Comparison of ENCODE assay signal across 19 cellular contexts in genomic region chr17:72600934-72601333, GRCh38.
DNase-seq lines count a peak whose midpoint lies in the region; ATAC-seq, FAIRE-seq and TF ChIP-seq lines count a peak whose summit lies in the region.
"Had no signal": no experiment of that assay in that cellular context is flagged by ENCODE, and none has a peak within 500 bp of the region (broad histone marks: within the 10 kb centered on the region; RNA-seq: fewer than 3 reads in every experiment).

No MANE protein-coding gene starts in this region.

- H3K9me3 ChIP-seq in A549, result no peaks in the 10 kb centered on the region
- H3K9me3 ChIP-seq in adipocyte (ENCODE audit: control insufficient read depth, low read length), result no peaks in the 10 kb centered on the region
- H3K9me3 ChIP-seq: left ventricle myocardium inferior, tibial nerve had no signal

- in situ Hi-C loops in KBM-7 (cut with MboI; ENCODE audit: low pct_unique_long_range_greater_than_20kb, low sequenced_read_pairs), result no loop called here

- TF ChIP-seq EP300 in A549 (IDR thresholded peaks at IDR 0.05), result no peak

- peaks cover 8% of the 10 kb centered on the region for H3K27me3 ChIP-seq in adipocyte (replicated peaks; ENCODE audit: control insufficient read depth, insufficient read depth, low read length)
- H3K27me3 ChIP-seq: tibial nerve had no signal

- H3K4me3 ChIP-seq in A549, result no peak overlapping the region
- no peak overlapping the region for H3K4me3 ChIP-seq in adipocyte (ENCODE audit: low read length)
- H3K4me3 ChIP-seq: left ventricle myocardium inferior, tibial nerve had no signal

- H3K4me1 ChIP-seq in A549, result peaks cover 65% of the 10 kb centered on the region
- H3K4me1 ChIP-seq in adipocyte (ENCODE audit: control insufficient read depth, insufficient read depth, low read length), result peaks cover 18% of the 10 kb centered on the region

- DNase-seq in A549 (ENCODE audit: low read depth in 1 of 2, low spot score in 1 of 2) (peak in 1 of 2 experiments; percentile 61), HS-27A (ENCODE audit: low read depth) (peak; percentile 64), adipocyte (ENCODE audit: low read depth) (peak; percentile 5), kidney glomerular epithelial cell (lab: John Stamatoyannopoulos, UW) (peak; percentile 57), KBM-7 (no peak)
- DNase-seq in activated CD8-positive, alpha-beta memory T cell treated with anti-CD3 and anti-CD28 coated beads, Interleukin-2, amount 50 U/mL, for 48 hours, result no peak
- DNase-seq: 8988T; activated CD4-positive, alpha-beta T cell treated with anti-CD3 and anti-CD28 coated beads, Interleukin-2, amount 50 U/mL, for 4 hours; activated naive CD8-positive, alpha-beta T cell treated with anti-CD3 and anti-CD28 coated beads for 36 hours; activated T-cell treated with anti-CD3 and anti-CD28 coated beads, Interleukin-2, amount 50 U/mL, for 4 hours; left ventricle myocardium inferior; posterior cingulate gyrus; SW 1271 had no signal

- no peak for TF ChIP-seq POLR2A in A549 (IDR thresholded peaks at IDR 0.05; ENCODE audit: low read length)

- TF ChIP-seq CTCF in A549 (IDR thresholded peaks at IDR 0.05), result no peak

- no peaks in the 10 kb centered on the region for H3K36me3 ChIP-seq in adipocyte (ENCODE audit: control insufficient read depth, insufficient read depth, low read length, severe bottlenecking)
- H3K36me3 ChIP-seq: left ventricle myocardium inferior, tibial nerve had no signal

- CTCF ChIA-PET in A549 (lab: Yijun Ruan, JAX), result interaction anchor here (0.9 to 9.4 kb wide), 5 partner anchors 12 to 125 kb away, joined by 3 to 112 read pairs (median 46); no protein-coding TSS in a partner anchor

- H3K4me2 ChIP-seq in A549, result peak overlapping the region; percentile 74

- peak; percentile 49 for FAIRE-seq in A549 (lab: Jason Lieb, UNC)
- FAIRE-seq: G401.6, HepG2 had no signal

- WGBS in A549 (ENCODE audit: missing lambda C conversion rate), result 25% methylated on average over 4 of the region's 4 CpGs

- H3K9ac ChIP-seq in adipocyte (ENCODE audit: low read length), result no peak overlapping the region

- ATAC-seq in A549 (peak in 1 of 2 experiments; percentile 34; a peak in 3 of 6 replicates), GM21360 (IDR thresholded peaks at IDR 0.05; ENCODE audit: unreplicated experiment) (no peak), GM19467 (IDR thresholded peaks at IDR 0.05; ENCODE audit: unreplicated experiment) (no peak)
- ATAC-seq: activated T-cell treated with anti-CD3 and anti-CD28 coated beads, Interleukin-2, amount 50 U/mL, for 4 hours; HepG2; stimulated activated memory B cell treated with anti-CD40 and anti-IgM and Interleukin-4, amounts not matched to agents 10 μg/mL and 1 μg/mL and 100 μg/mL, for 72 hours had no signal

- no peak for TF ChIP-seq RAD21 in A549 (conservative IDR thresholded peaks at IDR 0.05 in 1 of 2, IDR thresholded peaks at IDR 0.05 in 1 of 2)

- H3K27ac ChIP-seq in A549, result peak overlapping the region; percentile 90 to 95
- H3K27ac ChIP-seq: left ventricle myocardium inferior, tibial nerve had no signal

- POLR2A ChIA-PET in A549 (lab: Yijun Ruan, JAX), result interaction anchor here (0.6 to 5.6 kb wide), 2 partner anchors 9 to 54 kb away, joined by 7 to 177 read pairs; no protein-coding TSS in a partner anchor

TF ChIP-seq in A549, 52 proteins besides CTCF, POLR2A, EP300 and RAD21:
- TF ChIP-seq, protein P1, sequence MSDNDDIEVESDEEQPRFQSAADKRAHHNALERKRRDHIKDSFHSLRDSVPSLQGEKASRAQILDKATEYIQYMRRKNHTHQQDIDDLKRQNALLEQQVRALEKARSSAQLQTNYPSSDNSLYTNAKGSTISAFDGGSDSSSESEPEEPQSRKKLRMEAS (IDR thresholded peaks at IDR 0.05), result peak; percentile 45
- TF ChIP-seq SREBF2 (IDR thresholded peaks at IDR 0.05) (no peak), SMC3 (IDR thresholded peaks at IDR 0.05) (no peak), RCOR1 (IDR thresholded peaks at IDR 0.05; ENCODE audit: low read depth, low read length) (no peak), JUNB (IDR thresholded peaks at IDR 0.05) (peak; percentile 39), CBX8 (IDR thresholded peaks at IDR 0.05) (no peak), FOXS1 (CRISPR knock-in tag; IDR thresholded peaks at IDR 0.05) (no peak), HOXB13 (CRISPR knock-in tag; IDR thresholded peaks at IDR 0.05; ENCODE audit: low read depth) (0 out of 2 replicates have a peak, but pooled peaks have one; percentile 28), POLR2AphosphoS2 (conservative IDR thresholded peaks at IDR 0.05; ENCODE audit: low read length) (no peak), FOSL2 (IDR thresholded peaks at IDR 0.05) (0 out of 2 replicates have a peak, but pooled peaks have one; percentile 20), FOSL2 (CRISPR knock-in tag; IDR thresholded peaks at IDR 0.05) (peak; percentile 68)

Comparison
In these comparisons a context has a peak if more than half of its experiments do, and no peak if none do; other contexts are left out.
1. DNase-seq: peak in HS-27A (single experiment), adipocyte (single experiment) and kidney glomerular epithelial cell (single experiment); none in activated CD8-positive, alpha-beta memory T cell treated with anti-CD3 and anti-CD28 coated beads, Interleukin-2, amount 50 U/mL, for 48 hours (single experiment) and KBM-7 (single experiment).